1 cellular context compared by ENCODE assay signal in the genomic region with DNA sequence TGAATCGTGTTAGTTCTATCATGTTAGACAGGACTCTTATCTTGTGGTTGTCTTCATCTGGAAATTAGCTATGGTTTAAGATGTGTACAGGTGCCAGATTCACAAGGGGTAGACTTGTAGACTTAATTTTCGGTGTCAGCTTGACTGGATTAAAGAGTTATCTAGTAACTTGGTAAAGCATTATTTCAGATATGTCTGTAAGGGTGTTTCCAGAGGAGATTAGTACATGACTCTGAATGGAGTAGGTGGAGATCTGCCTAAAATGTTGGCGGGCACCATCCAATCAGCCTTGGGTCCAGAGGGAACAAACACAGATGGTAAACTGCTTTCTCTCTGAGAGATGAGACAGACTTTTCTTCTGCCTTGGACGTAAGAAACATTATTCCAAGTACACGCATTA.
TF ChIP-seq lines count a peak whose summit lies in the region.

No MANE protein-coding gene starts in this region.

TF ChIP-seq in IMR-90, 13 proteins besides CTCF, POLR2A, EP300 and RAD21 (continued from another document):
- TF ChIP-seq, protein P1, sequence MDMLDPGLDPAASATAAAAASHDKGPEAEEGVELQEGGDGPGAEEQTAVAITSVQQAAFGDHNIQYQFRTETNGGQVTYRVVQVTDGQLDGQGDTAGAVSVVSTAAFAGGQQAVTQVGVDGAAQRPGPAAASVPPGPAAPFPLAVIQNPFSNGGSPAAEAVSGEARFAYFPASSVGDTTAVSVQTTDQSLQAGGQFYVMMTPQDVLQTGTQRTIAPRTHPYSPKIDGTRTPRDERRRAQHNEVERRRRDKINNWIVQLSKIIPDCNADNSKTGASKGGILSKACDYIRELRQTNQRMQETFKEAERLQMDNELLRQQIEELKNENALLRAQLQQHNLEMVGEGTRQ (IDR thresholded peaks at IDR 0.05; ENCODE audit: low read depth, low read length): no peak
- no peak for TF ChIP-seq RFX5 (IDR thresholded peaks at IDR 0.05; ENCODE audit: low read depth, low read length)
- no peak for TF ChIP-seq MAFK (IDR thresholded peaks at IDR 0.05; ENCODE audit: low read depth, low read length)
- no peak for TF ChIP-seq BHLHE40 (IDR thresholded peaks at IDR 0.05; ENCODE audit: low read depth, low read length)
- TF ChIP-seq CEBPB (IDR thresholded peaks at IDR 0.05; ENCODE audit: low read depth, low read length): no peak
- TF ChIP-seq FOS (IDR thresholded peaks at IDR 0.05; ENCODE audit: low read depth, low read length): no peak
- TF ChIP-seq, protein P2, sequence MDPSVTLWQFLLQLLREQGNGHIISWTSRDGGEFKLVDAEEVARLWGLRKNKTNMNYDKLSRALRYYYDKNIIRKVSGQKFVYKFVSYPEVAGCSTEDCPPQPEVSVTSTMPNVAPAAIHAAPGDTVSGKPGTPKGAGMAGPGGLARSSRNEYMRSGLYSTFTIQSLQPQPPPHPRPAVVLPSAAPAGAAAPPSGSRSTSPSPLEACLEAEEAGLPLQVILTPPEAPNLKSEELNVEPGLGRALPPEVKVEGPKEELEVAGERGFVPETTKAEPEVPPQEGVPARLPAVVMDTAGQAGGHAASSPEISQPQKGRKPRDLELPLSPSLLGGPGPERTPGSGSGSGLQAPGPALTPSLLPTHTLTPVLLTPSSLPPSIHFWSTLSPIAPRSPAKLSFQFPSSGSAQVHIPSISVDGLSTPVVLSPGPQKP (IDR thresholded peaks at IDR 0.05; ENCODE audit: borderline replicate concordance, low read depth, low read length): no peak
- TF ChIP-seq NFE2L2 (IDR thresholded peaks at IDR 0.05; ENCODE audit: low read depth, low read length): no peak
